Comparison of ENCODE assay signal across 19 cellular contexts in genomic region chr11:46684364-46684763, GRCh38. TPM values are rescaled to one million over a fixed set of nuclear protein-coding genes. Genes with fewer than 3 reads are reported as not detected.
DNase-seq lines count a peak whose midpoint lies in the region; ATAC-seq and TF ChIP-seq lines count a peak whose summit lies in the region.
"Had no signal": no experiment of that assay in that cellular context is flagged by ENCODE, and none has a peak within 500 bp of the region (broad histone marks: within the 10 kb centered on the region; RNA-seq: fewer than 3 reads in every experiment).

No MANE protein-coding gene starts in this region.

- DNase-seq in stimulated activated naive CD8-positive, alpha-beta T cell treated with anti-CD3 and anti-CD28 coated beads, Interleukin-15, Interleukin-2, amounts not matched to agents 100 U/mL and 50 U/mL, for 24 hours = no peak
- DNase-seq in foreskin melanocyte (peak; percentile 65), dermis blood vessel endothelial cell (no peak), DMS53 (lab: John Stamatoyannopoulos, UW) (no peak)
- no peak for DNase-seq in activated T-cell treated with anti-CD3 and anti-CD28 coated beads, Interleukin-2, amount 50 U/mL, for 24 hours
- DNase-seq: activated CD4-positive, alpha-beta T cell treated with anti-CD3 and anti-CD28 coated beads for 4 hours; activated CD8-positive, alpha-beta memory T cell treated with anti-CD3 and anti-CD28 coated beads, Interleukin-2, amount 50 U/mL, for 48 hours; CD4-positive, alpha-beta T cell; H7; NCI-H187; NCI-H510A; stimulated activated CD4-positive, alpha-beta T cell treated with anti-CD3 and anti-CD28 coated beads, Interleukin-2, amount 100 ng/mL, for 24 hours had no signal

- H3K9me3 ChIP-seq in neutrophil = no peaks in the 10 kb centered on the region

- no peaks in the 10 kb centered on the region for H3K9me3 Mint-ChIP-seq in stimulated activated naive CD8-positive, alpha-beta T cell treated with anti-CD3 and anti-CD28 coated beads, Interleukin-15, Interleukin-2, amounts not matched to agents 100 ng/mL and 50 ng/mL, for 24 hours
- H3K9me3 Mint-ChIP-seq in activated T-cell treated with anti-CD3 and anti-CD28 coated beads, Interleukin-2, amount 50 U/mL, for 24 hours = no peaks in the 10 kb centered on the region
- H3K9me3 Mint-ChIP-seq: activated naive CD4-positive, alpha-beta T cell treated with anti-CD3 and anti-CD28 coated beads, Interleukin-2, amount 50 U/mL, for 24 hours; CD4-positive, alpha-beta T cell had no signal

- no peaks in the 10 kb centered on the region for H3K27me3 ChIP-seq in neutrophil

- no peak overlapping the region for H3K4me3 ChIP-seq in neutrophil (ENCODE audit: low read depth in 1 of 2, low read length in 1 of 2)
- H3K4me3 ChIP-seq: SK-N-MC had no signal

- no peaks in the 10 kb centered on the region for H3K4me1 ChIP-seq in neutrophil (ENCODE audit: control insufficient read depth in 1 of 2, insufficient read depth in 1 of 2, low read depth in 1 of 2, low read length in 1 of 2)

- H3K27ac Mint-ChIP-seq in stimulated activated naive CD8-positive, alpha-beta T cell treated with anti-CD3 and anti-CD28 coated beads, Interleukin-15, Interleukin-2, amounts not matched to agents 100 ng/mL and 50 ng/mL, for 24 hours = peak overlapping the region; percentile 65
- no peak overlapping the region for H3K27ac Mint-ChIP-seq in activated T-cell treated with anti-CD3 and anti-CD28 coated beads, Interleukin-2, amount 50 U/mL, for 24 hours
- H3K27ac Mint-ChIP-seq: activated naive CD4-positive, alpha-beta T cell treated with anti-CD3 and anti-CD28 coated beads, Interleukin-2, amount 50 U/mL, for 24 hours; CD4-positive, alpha-beta T cell had no signal

- no peak for ATAC-seq in stimulated activated naive CD8-positive, alpha-beta T cell treated with anti-CD3 and anti-CD28 coated beads, Interleukin-15, Interleukin-2, amounts not matched to agents 100 U/mL and 50 U/mL, for 24 hours
- no peak for ATAC-seq in GM18519 (IDR thresholded peaks at IDR 0.05; ENCODE audit: low FRiP score, unreplicated experiment)

- H3K36me3 ChIP-seq in neutrophil = peaks cover 89% of the 10 kb centered on the region

- no peak for TF ChIP-seq CTCF in neutrophil (IDR thresholded peaks at IDR 0.05)

- no peaks in the 10 kb centered on the region for H3K27me3 Mint-ChIP-seq in stimulated activated naive CD8-positive, alpha-beta T cell treated with anti-CD3 and anti-CD28 coated beads, Interleukin-15, Interleukin-2, amounts not matched to agents 100 ng/mL and 50 ng/mL, for 24 hours
- H3K27me3 Mint-ChIP-seq in activated T-cell treated with anti-CD3 and anti-CD28 coated beads, Interleukin-2, amount 50 U/mL, for 24 hours = no peaks in the 10 kb centered on the region
- H3K27me3 Mint-ChIP-seq: activated naive CD4-positive, alpha-beta T cell treated with anti-CD3 and anti-CD28 coated beads, Interleukin-2, amount 50 U/mL, for 24 hours; CD4-positive, alpha-beta T cell had no signal

- H3K27ac ChIP-seq in neutrophil = peak overlapping the region; percentile 14
- H3K27ac ChIP-seq: SK-N-MC had no signal

- H3K4me1 Mint-ChIP-seq in stimulated activated naive CD8-positive, alpha-beta T cell treated with anti-CD3 and anti-CD28 coated beads, Interleukin-15, Interleukin-2, amounts not matched to agents 100 ng/mL and 50 ng/mL, for 24 hours (ENCODE audit: low read depth) = no peaks in the 10 kb centered on the region
- no peaks in the 10 kb centered on the region for H3K4me1 Mint-ChIP-seq in activated T-cell treated with anti-CD3 and anti-CD28 coated beads, Interleukin-2, amount 50 U/mL, for 24 hours (ENCODE audit: low read depth)

- H3K36me3 Mint-ChIP-seq in stimulated activated naive CD8-positive, alpha-beta T cell treated with anti-CD3 and anti-CD28 coated beads, Interleukin-15, Interleukin-2, amounts not matched to agents 100 ng/mL and 50 ng/mL, for 24 hours (ENCODE audit: low read depth) = peaks cover 31% of the 10 kb centered on the region
- H3K36me3 Mint-ChIP-seq in activated T-cell treated with anti-CD3 and anti-CD28 coated beads, Interleukin-2, amount 50 U/mL, for 24 hours (ENCODE audit: low read depth) = peaks cover 83% of the 10 kb centered on the region

- no peak overlapping the region for H3K4me3 Mint-ChIP-seq in stimulated activated naive CD8-positive, alpha-beta T cell treated with anti-CD3 and anti-CD28 coated beads, Interleukin-15, Interleukin-2, amounts not matched to agents 100 ng/mL and 50 ng/mL, for 24 hours
- H3K4me3 Mint-ChIP-seq in activated T-cell treated with anti-CD3 and anti-CD28 coated beads, Interleukin-2, amount 50 U/mL, for 24 hours = no peak overlapping the region
- H3K4me3 Mint-ChIP-seq: activated naive CD4-positive, alpha-beta T cell treated with anti-CD3 and anti-CD28 coated beads, Interleukin-2, amount 50 U/mL, for 24 hours; CD4-positive, alpha-beta T cell had no signal

RNA-seq across cellular contexts. Expression of gene ARHGAP1, which starts 16.1 kb away (rescaled TPM):
- 21.6 and 35.4 TPM in 2 replicates for total RNA-seq in dermis blood vessel endothelial cell

RNA-seq across cellular contexts. Expression of gene ZNF408, which starts 16.5 kb away (rescaled TPM):
- total RNA-seq in dermis blood vessel endothelial cell = 7.9 and 8.7 TPM in 2 replicates

RNA-seq across cellular contexts. Expression of gene F2, which starts 34.6 kb away (rescaled TPM):
- not detected in 2 replicates for total RNA-seq in dermis blood vessel endothelial cell
- total RNA-seq: A673; CD4-positive, alpha-beta T cell; H7; pulmonary artery endothelial cell had no signal
